In the genomic region with DNA sequence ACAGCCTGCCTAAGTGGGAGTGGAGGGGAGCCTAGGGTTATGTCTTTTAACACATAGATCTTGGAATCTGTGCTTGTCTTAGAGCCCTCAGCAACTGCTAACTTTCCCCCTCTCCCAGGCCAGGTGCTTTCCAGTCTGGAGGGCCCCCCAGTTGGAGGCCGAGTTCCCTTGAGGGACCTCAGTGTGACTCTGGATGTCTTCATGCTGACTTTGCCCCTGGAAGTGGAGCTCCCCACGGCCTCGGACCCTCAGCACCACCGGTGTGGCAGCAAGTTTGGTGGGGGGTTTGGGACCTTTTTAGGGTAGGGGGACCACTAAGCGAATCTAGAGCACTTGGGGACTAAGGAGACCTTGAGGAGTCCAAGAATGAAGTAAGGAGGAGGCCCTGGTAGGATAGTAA, we compare ENCODE assay signal across 19 cellular contexts. TPM values are rescaled to one million over a fixed set of nuclear protein-coding genes. Genes with fewer than 3 reads are reported as not detected.
A peak's percentile ranks its signal among the peaks of the same experiment; 100 is the strongest.
DNase-seq lines count a peak whose midpoint lies in the region; ATAC-seq, FAIRE-seq and TF ChIP-seq lines count a peak whose summit lies in the region.
"Had no signal": no experiment of that assay in that cellular context is flagged by ENCODE, and none has a peak within 500 bp of the region (broad histone marks: within the 10 kb centered on the region; RNA-seq: fewer than 3 reads in every experiment).

No MANE protein-coding gene starts in this region.

- no peaks in the 10 kb centered on the region for H3K27me3 Mint-ChIP-seq in stimulated activated naive B cell treated with anti-CD40 and anti-IgM and Interleukin-4, amounts not matched to agents 10 μg/mL and 1 μg/mL and 100 μg/mL, for 72 hours
- H3K27me3 Mint-ChIP-seq: CD4-positive, alpha-beta memory T cell had no signal

- H3K9me3 ChIP-seq in osteoblast (ENCODE audit: low read depth, low read length), result no peaks in the 10 kb centered on the region
- H3K9me3 ChIP-seq: A549 had no signal

- no peak overlapping the region for H2AFZ ChIP-seq in osteoblast (ENCODE audit: low read length)

- no peak for ATAC-seq in stimulated activated naive B cell treated with anti-CD40 and anti-IgM and Interleukin-4, amounts not matched to agents 10 μg/mL and 1 μg/mL and 100 μg/mL, for 72 hours (replicated peaks)
- ATAC-seq: A549 had no signal

- H3K9me3 Mint-ChIP-seq in stimulated activated naive B cell treated with anti-CD40 and anti-IgM and Interleukin-4, amounts not matched to agents 10 μg/mL and 1 μg/mL and 100 μg/mL, for 72 hours, result no peaks in the 10 kb centered on the region
- H3K9me3 Mint-ChIP-seq: CD14-positive monocyte; CD4-positive, alpha-beta memory T cell had no signal

- H3K27ac Mint-ChIP-seq in stimulated activated naive B cell treated with anti-CD40 and anti-IgM and Interleukin-4, amounts not matched to agents 10 μg/mL and 1 μg/mL and 100 μg/mL, for 72 hours, result peak overlapping the region; percentile 72

- H3K4me2 ChIP-seq in osteoblast (ENCODE audit: insufficient read depth, low read length), result no peak overlapping the region
- H3K4me2 ChIP-seq: A549 had no signal

- H3K36me3 ChIP-seq in bronchial epithelial cell (ENCODE audit: control insufficient read depth, insufficient read depth, low read length), result peaks cover 61% of the 10 kb centered on the region
- H3K36me3 ChIP-seq in osteoblast (ENCODE audit: insufficient read depth, low read length), result peaks cover 82% of the 10 kb centered on the region

- no peak for TF ChIP-seq CTCF in bronchial epithelial cell (IDR thresholded peaks at IDR 0.05; ENCODE audit: insufficient read depth, low read length, severe bottlenecking)
- TF ChIP-seq CTCF in osteoblast (IDR thresholded peaks at IDR 0.05; ENCODE audit: extremely low read depth, low read depth, low read length), result no peak

- H3K4me3 ChIP-seq in bronchial epithelial cell (ENCODE audit: low read depth, low read length) (no peak overlapping the region), osteoblast (ENCODE audit: insufficient read depth, low read length) (no peak overlapping the region)
- H3K4me3 ChIP-seq: A549 had no signal

- H3K4me1 Mint-ChIP-seq in stimulated activated naive B cell treated with anti-CD40 and anti-IgM and Interleukin-4, amounts not matched to agents 10 μg/mL and 1 μg/mL and 100 μg/mL, for 72 hours, result peaks cover 0 to 2% of the 10 kb centered on the region in 2 donors
- H3K4me1 Mint-ChIP-seq: CD14-positive monocyte; CD4-positive, alpha-beta memory T cell had no signal

- no peaks in the 10 kb centered on the region for H4K20me1 ChIP-seq in osteoblast (ENCODE audit: insufficient read depth, low read length)

- peaks cover 33 to 72% of the 10 kb centered on the region in 2 donors for H3K36me3 Mint-ChIP-seq in stimulated activated naive B cell treated with anti-CD40 and anti-IgM and Interleukin-4, amounts not matched to agents 10 μg/mL and 1 μg/mL and 100 μg/mL, for 72 hours

- DNase-seq in activated naive CD4-positive, alpha-beta T cell treated with anti-CD3 and anti-CD28 coated beads, Interleukin-2, amount 50 U/mL, for 16 hours, result peak; percentile 1
- no peak for DNase-seq in activated naive CD4-positive, alpha-beta T cell treated with Interleukin-2 at 50 U/mL for 16 hours
- DNase-seq in bronchial epithelial cell (ENCODE audit: low read depth) (no peak), osteoblast (ENCODE audit: insufficient read length, low spot score, missing footprints) (peak; percentile 8), NOMO-1 treated with dmso at 0.1 percent for 144 hours (lab: John Stamatoyannopoulos, UW; ENCODE audit: unreplicated experiment) (no peak), HuH-7 (ENCODE audit: low spot score) (no peak), pons (ENCODE audit: low spot score) (no peak)
- no peak for DNase-seq in stimulated activated naive B cell treated with anti-CD40 and anti-IgM and Interleukin-4, amounts not matched to agents 10 μg/mL and 1 μg/mL and 100 μg/mL, for 72 hours
- DNase-seq: AML-193; Calu3; CD4-positive, alpha-beta memory T cell; DMS79 treated with DMSO at 0.1 percent for 48 hours; GF-D8; HCEC 1CT had no signal

- H3K4me3 Mint-ChIP-seq in stimulated activated naive B cell treated with anti-CD40 and anti-IgM and Interleukin-4, amounts not matched to agents 10 μg/mL and 1 μg/mL and 100 μg/mL, for 72 hours, result no peak overlapping the region
- H3K4me3 Mint-ChIP-seq: CD14-positive monocyte; CD4-positive, alpha-beta memory T cell had no signal

- H3K27me3 ChIP-seq in bronchial epithelial cell (ENCODE audit: control insufficient read depth, insufficient read depth, low read length) (no peaks in the 10 kb centered on the region), osteoblast (ENCODE audit: insufficient read depth, low read length) (no peaks in the 10 kb centered on the region)

- no peaks in the 10 kb centered on the region for H3K79me2 ChIP-seq in osteoblast (ENCODE audit: insufficient read depth, low read length)

- H3K4me1 ChIP-seq in osteoblast (ENCODE audit: insufficient read depth, low read length), result peaks cover 6% of the 10 kb centered on the region
- H3K4me1 ChIP-seq: A549 had no signal

- H3K27ac ChIP-seq in osteoblast (ENCODE audit: low read depth, low read length), result no peak overlapping the region
- H3K27ac ChIP-seq: 22Rv1, A549 had no signal

- peak; percentile 7 for FAIRE-seq in bronchial epithelial cell (lab: Jason Lieb, UNC)
- FAIRE-seq: A549, GM19239, H1 had no signal

RNA-seq across cellular contexts. Expression of gene HYI, which starts 22.9 kb away (rescaled TPM):
- total RNA-seq in bronchial epithelial cell, result 21.8 and 28.7 TPM in 2 replicates
- 24.5 and 27.1 TPM in 2 replicates for total RNA-seq in osteoblast

RNA-seq across cellular contexts. Expression of gene SZT2, which starts 41.1 kb away (rescaled TPM):
- total RNA-seq in bronchial epithelial cell (12.6 and 16.5 TPM in 2 replicates), osteoblast (41.0 and 42.0 TPM in 2 replicates)

RNA-seq across cellular contexts. Expression of gene MED8, which starts 41.2 kb away (rescaled TPM):
- 78.1 and 83.2 TPM in 2 replicates for total RNA-seq in bronchial epithelial cell
- 64.8 and 65.9 TPM in 2 replicates for total RNA-seq in osteoblast

Comparison
In these comparisons a context has a peak if more than half of its experiments do, and no peak if none do; other contexts are left out.
1. DNase-seq: peak in activated naive CD4-positive, alpha-beta T cell treated with anti-CD3 and anti-CD28 coated beads, Interleukin-2, amount 50 U/mL, for 16 hours (single experiment) and osteoblast (single experiment); none in activated naive CD4-positive, alpha-beta T cell treated with Interleukin-2 at 50 U/mL for 16 hours (single experiment), bronchial epithelial cell (single experiment), stimulated activated naive B cell treated with anti-CD40 and anti-IgM and Interleukin-4, amounts not matched to agents 10 μg/mL and 1 μg/mL and 100 μg/mL, for 72 hours (single experiment), NOMO-1 treated with dmso at 0.1 percent for 144 hours (single experiment), HuH-7 (single experiment) and pons (single experiment).